In genomic region chr11:125273519-125274000, GRCh38 we compare ENCODE assay signal across 18 cellular contexts.
A peak's percentile ranks its signal among the peaks of the same experiment; 100 is the strongest.
DNase-seq lines count a peak whose midpoint lies in the region; ATAC-seq, FAIRE-seq and TF ChIP-seq lines count a peak whose summit lies in the region.
"Had no signal": no experiment of that assay in that cellular context is flagged by ENCODE, and none has a peak within 500 bp of the region (broad histone marks: within the 10 kb centered on the region; RNA-seq: fewer than 3 reads in every experiment).

No MANE protein-coding gene starts in this region.

- WGBS in neuronal stem cell (ENCODE audit: extremely low coverage in 2 of 2, insufficient read length in 2 of 2, insufficient replicate concordance in 1 of 2), 2 donors = no CpG with 5 or more reads among the region's 5 CpGs

- H3K27ac ChIP-seq in AG04450 (ENCODE audit: low read depth, low read length) (peak overlapping the region; percentile 31), astrocyte (ENCODE audit: low read depth, low read length) (no peak overlapping the region), neuronal stem cell (replicated peaks; ENCODE audit: low read length) (no peak overlapping the region)
- H3K27ac ChIP-seq: 22Rv1, BLaER1, GM23248 had no signal

- H3K9me3 Mint-ChIP-seq in astrocyte (ENCODE audit: unreplicated experiment) = no peaks in the 10 kb centered on the region
- no peaks in the 10 kb centered on the region for H3K9me3 Mint-ChIP-seq in osteocyte (ENCODE audit: unreplicated experiment)
- H3K9me3 Mint-ChIP-seq: CD4-positive, CD25-positive, alpha-beta regulatory T cell had no signal

- DNase-seq in AG04450 (ENCODE audit: low read depth, low spot score) (no peak), astrocyte (ENCODE audit: low read depth) (no peak), fibroblast of the aortic adventitia (ENCODE audit: low read depth) (peak; percentile 48), osteocyte (ENCODE audit: extremely low spot score, unreplicated experiment) (no peak), NCI-H1694 treated with DMSO at 0.1 percent for 48 hours (lab: John Stamatoyannopoulos, UW) (no peak), neuronal stem cell (ENCODE audit: low spot score) (no peak)
- DNase-seq: AML-193; CD4-positive, CD25-positive, alpha-beta regulatory T cell; DMS 273 treated with DMSO at 0.1 percent for 48 hours; GM23248; H7 had no signal

- peak overlapping the region; percentile 85 for H3K27ac Mint-ChIP-seq in astrocyte (ENCODE audit: unreplicated experiment)
- peak overlapping the region; percentile 67 for H3K27ac Mint-ChIP-seq in osteocyte (ENCODE audit: unreplicated experiment)

- H3K14ac ChIP-seq in neuronal stem cell (ENCODE audit: low read length) = no peak overlapping the region

- H3K23ac ChIP-seq in neuronal stem cell (ENCODE audit: low read depth, low read length, poor library complexity) = no peak overlapping the region

- H3K36me3 ChIP-seq in astrocyte (ENCODE audit: insufficient read depth, low read length) (no peaks in the 10 kb centered on the region), neuronal stem cell (replicated peaks in 1 of 2; ENCODE audit: control insufficient read depth in 2 of 2, insufficient read depth in 2 of 2, low read length in 2 of 2) (peaks cover 2 to 33% of the 10 kb centered on the region in 2 donors)
- H3K36me3 ChIP-seq: BLaER1 had no signal

- no peak overlapping the region for H4K91ac ChIP-seq in neuronal stem cell (ENCODE audit: low read depth, low read length, poor library complexity)

- no peak overlapping the region for H3K18ac ChIP-seq in neuronal stem cell (ENCODE audit: low read length)

- no peaks in the 10 kb centered on the region for H3K79me2 ChIP-seq in astrocyte (ENCODE audit: insufficient read depth, low read length)

- H4K20me1 ChIP-seq in astrocyte (ENCODE audit: insufficient read depth, low read length) = no peaks in the 10 kb centered on the region
- H4K20me1 ChIP-seq: BLaER1 had no signal

- no peaks in the 10 kb centered on the region for H3K9me3 ChIP-seq in AG04450 (ENCODE audit: control insufficient read depth, insufficient read depth, low read length)
- H3K9me3 ChIP-seq in astrocyte (ENCODE audit: insufficient read depth, low read depth, low read length) = no peaks in the 10 kb centered on the region
- H3K9me3 ChIP-seq in neuronal stem cell (replicated peaks in 1 of 2; ENCODE audit: control insufficient read depth in 2 of 2, insufficient read depth in 1 of 2, low read depth in 1 of 2, low read length in 2 of 2) = no peaks in the 10 kb centered on the region
- H3K9me3 ChIP-seq: BLaER1 had no signal

- H3K4me3 Mint-ChIP-seq in astrocyte (ENCODE audit: unreplicated experiment) (no peak overlapping the region), osteocyte (ENCODE audit: unreplicated experiment) (no peak overlapping the region)
- H3K4me3 Mint-ChIP-seq: CD4-positive, CD25-positive, alpha-beta regulatory T cell had no signal

- TF ChIP-seq CTCF in AG04450 (IDR thresholded peaks at IDR 0.05; ENCODE audit: low read depth, low read length) = no peak
- TF ChIP-seq CTCF in astrocyte (IDR thresholded peaks at IDR 0.05; ENCODE audit: insufficient read depth, low read depth, low read length) = no peak
- TF ChIP-seq CTCF in fibroblast of the aortic adventitia (IDR thresholded peaks at IDR 0.05; ENCODE audit: insufficient read depth, low read length) = no peak
- TF ChIP-seq CTCF in osteocyte (IDR thresholded peaks at IDR 0.05) = no peak

- POLR2A ChIA-PET in AG04450 (lab: Yijun Ruan, JAX) = no interaction called here

- H3K4me1 ChIP-seq in astrocyte (ENCODE audit: insufficient read depth, low read length) = peaks cover 59% of the 10 kb centered on the region
- peaks cover 9 to 29% of the 10 kb centered on the region in 2 donors for H3K4me1 ChIP-seq in neuronal stem cell (ENCODE audit: control insufficient read depth in 2 of 2, insufficient read depth in 1 of 2, low read depth in 1 of 2, low read length in 2 of 2)
- H3K4me1 ChIP-seq: BLaER1 had no signal

- no peak for FAIRE-seq in astrocyte (lab: Jason Lieb, UNC)
- FAIRE-seq: GM12878, GM18507, HTR-8/SVneo had no signal

- ATAC-seq in HG03439 (IDR thresholded peaks at IDR 0.05; ENCODE audit: unreplicated experiment) (no peak), HG02885 (IDR thresholded peaks at IDR 0.05; ENCODE audit: poor library complexity, unreplicated experiment) (no peak)
- ATAC-seq: GM12878 had no signal

- no peak overlapping the region for H4K8ac ChIP-seq in neuronal stem cell (ENCODE audit: low read depth, low read length)

- H2BK15ac ChIP-seq in neuronal stem cell (ENCODE audit: low read length) = no peak overlapping the region

- H3K4ac ChIP-seq in neuronal stem cell (ENCODE audit: low read length) = no peak overlapping the region

- peaks cover 34% of the 10 kb centered on the region for H3K4me1 Mint-ChIP-seq in astrocyte (ENCODE audit: low read depth, unreplicated experiment)
- H3K4me1 Mint-ChIP-seq in osteocyte (ENCODE audit: unreplicated experiment) = peaks cover 34% of the 10 kb centered on the region
- H3K4me1 Mint-ChIP-seq: CD4-positive, CD25-positive, alpha-beta regulatory T cell had no signal

- H2BK12ac ChIP-seq in neuronal stem cell (ENCODE audit: low read length) = no peak overlapping the region

- H2AK5ac ChIP-seq in neuronal stem cell (ENCODE audit: low read depth, low read length) = no peak overlapping the region

- H3K4me3 ChIP-seq in AG04450 (ENCODE audit: low read depth, low read length) (no peak overlapping the region), astrocyte (ENCODE audit: insufficient read depth, low read depth, low read length) (no peak overlapping the region), fibroblast of the aortic adventitia (ENCODE audit: low read depth, low read length) (no peak overlapping the region), neuronal stem cell (ENCODE audit: low read length in 2 of 2) (no peak overlapping the region)
- H3K4me3 ChIP-seq: BLaER1, GM12878, GM23248 had no signal

- H3K9ac ChIP-seq in astrocyte (ENCODE audit: low read length) = no peak overlapping the region
- H3K9ac ChIP-seq in neuronal stem cell (ENCODE audit: low read depth, low read length, poor library complexity) = no peak overlapping the region
- H3K9ac ChIP-seq: BLaER1, GM23248 had no signal

- CTCF ChIA-PET in AG04450 (lab: Charles Lee) = interaction anchor here (0.6 to 1.5 kb wide), 3 partner anchors 73 to 282 kb away, joined by 3 to 4 read pairs (median 4); partner anchors contain the start of gene PKNOX2

- H3K27me3 ChIP-seq in AG04450 (ENCODE audit: control insufficient read depth, insufficient read depth, low read length) (no peaks in the 10 kb centered on the region), astrocyte (ENCODE audit: insufficient read depth, low read length) (no peaks in the 10 kb centered on the region), neuronal stem cell (ENCODE audit: control insufficient read depth in 3 of 3, insufficient read depth in 3 of 3, low read depth in 1 of 3, low read length in 3 of 3) (no peaks in the 10 kb centered on the region)
- H3K27me3 ChIP-seq: BLaER1 had no signal

- H2BK120ac ChIP-seq in neuronal stem cell (ENCODE audit: low read depth, low read length) = no peak overlapping the region

- H3K79me1 ChIP-seq in neuronal stem cell (ENCODE audit: low read depth, low read length) = peaks cover 2% of the 10 kb centered on the region

- H3K4me2 ChIP-seq in astrocyte (ENCODE audit: low read length) (no peak overlapping the region), neuronal stem cell (ENCODE audit: insufficient read depth, low read length, poor library complexity, severe bottlenecking) (no peak overlapping the region)
- H3K4me2 ChIP-seq: BLaER1 had no signal

- no peaks in the 10 kb centered on the region for H3K27me3 Mint-ChIP-seq in astrocyte (ENCODE audit: low read depth, unreplicated experiment)
- H3K27me3 Mint-ChIP-seq in osteocyte (ENCODE audit: unreplicated experiment) = no peaks in the 10 kb centered on the region
- H3K27me3 Mint-ChIP-seq: CD4-positive, CD25-positive, alpha-beta regulatory T cell had no signal

- H2AFZ ChIP-seq in astrocyte (ENCODE audit: low read depth, low read length) (no peak overlapping the region), neuronal stem cell (ENCODE audit: low read length) (no peak overlapping the region)
- H2AFZ ChIP-seq: GM23248 had no signal

- H3K36me3 Mint-ChIP-seq in astrocyte (ENCODE audit: low read depth, unreplicated experiment) (peaks cover 5% of the 10 kb centered on the region), osteocyte (ENCODE audit: unreplicated experiment) (peaks cover 26% of the 10 kb centered on the region)
- H3K36me3 Mint-ChIP-seq: CD4-positive, CD25-positive, alpha-beta regulatory T cell had no signal

- no peak overlapping the region for H2BK5ac ChIP-seq in neuronal stem cell (ENCODE audit: low read length)
